Comparison of ENCODE assay signal across 26 cellular contexts in the genomic region with DNA sequence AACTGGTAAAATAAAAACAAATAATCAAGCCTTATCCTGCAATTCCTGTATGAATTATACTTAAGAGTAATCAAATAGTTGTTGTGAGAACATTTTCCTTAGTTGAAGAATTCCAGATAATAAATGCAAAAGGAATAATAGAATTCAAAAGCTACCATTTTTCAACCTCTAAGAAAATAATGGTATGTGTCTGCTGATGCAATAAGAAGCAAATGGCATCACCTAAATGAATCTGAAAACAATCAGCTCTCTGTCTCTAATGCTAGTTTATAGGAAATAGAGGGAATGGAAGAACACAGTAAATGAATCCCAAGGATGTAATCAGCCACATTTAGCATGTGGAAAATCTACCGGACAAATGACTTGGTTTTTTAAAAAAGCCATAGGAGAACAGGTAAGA.
A peak's percentile ranks its signal among the peaks of the same experiment; 100 is the strongest.
DNase-seq lines count a peak whose midpoint lies in the region; FAIRE-seq and TF ChIP-seq lines count a peak whose summit lies in the region.
"Had no signal": no experiment of that assay in that cellular context is flagged by ENCODE, and none has a peak within 500 bp of the region (broad histone marks: within the 10 kb centered on the region; RNA-seq: fewer than 3 reads in every experiment).

No MANE protein-coding gene starts in this region.

- H4K20me1 ChIP-seq in astrocyte (ENCODE audit: insufficient read depth, low read length), result no peaks in the 10 kb centered on the region
- H4K20me1 ChIP-seq: BLaER1 treated with 17β-estradiol and CSF1 and Interleukin-3, amounts not matched to agents 10 nM and 100 nM had no signal

- H3K9me3 ChIP-seq in astrocyte (ENCODE audit: insufficient read depth, low read depth, low read length), result no peaks in the 10 kb centered on the region
- H3K9me3 ChIP-seq: A549, BE2C had no signal

- no peak overlapping the region for H3K4me3 Mint-ChIP-seq in Calu3 (ENCODE audit: low read depth, unreplicated experiment)
- no peak overlapping the region for H3K4me3 Mint-ChIP-seq in astrocyte (ENCODE audit: unreplicated experiment)
- H3K4me3 Mint-ChIP-seq: CD14-positive monocyte; CD4-positive, alpha-beta T cell; CD8-positive, alpha-beta memory T cell; HFFc6 had no signal

- no peak for DNase-seq in Calu3
- DNase-seq in OCI-M1 (lab: John Stamatoyannopoulos, UW), result peak; percentile 60
- no peak for DNase-seq in astrocyte (ENCODE audit: low read depth)
- no peak for DNase-seq in ecto neural progenitor cell (ENCODE audit: low spot score)
- DNase-seq in stimulated activated CD4-positive, alpha-beta T cell treated with anti-CD3 and anti-CD28 coated beads, Interleukin-2, amount 100 ng/mL, for 48 hours, result no peak
- DNase-seq in NCI-H2227 treated with DMSO at 0.1 percent for 48 hours (lab: John Stamatoyannopoulos, UW), result no peak
- DNase-seq: 8988T; ACHN; AML-193; BE2C; CD4-positive, alpha-beta T cell; CD8-positive, alpha-beta memory T cell; COR-L47; DMS153; DND-41; GM23248; H7; HCEC 1CT; HFFc6 had no signal

- no peak for TF ChIP-seq CTCF in Calu3 (IDR thresholded peaks at IDR 0.05; ENCODE audit: unreplicated experiment)
- no peak for TF ChIP-seq CTCF in astrocyte (IDR thresholded peaks at IDR 0.05; ENCODE audit: insufficient read depth, low read depth, low read length)

- H3K27ac ChIP-seq in astrocyte (ENCODE audit: low read depth, low read length), result no peak overlapping the region
- H3K27ac ChIP-seq: A549; BLaER1 treated with 17β-estradiol and CSF1 and Interleukin-3, amounts not matched to agents 10 nM and 100 nM; GM23248 had no signal

- H3K79me2 ChIP-seq in astrocyte (ENCODE audit: insufficient read depth, low read length), result no peaks in the 10 kb centered on the region

- H3K27me3 Mint-ChIP-seq in Calu3 (ENCODE audit: unreplicated experiment) (peaks cover 6% of the 10 kb centered on the region), astrocyte (ENCODE audit: low read depth, unreplicated experiment) (peaks cover 3% of the 10 kb centered on the region)

- H2AFZ ChIP-seq in astrocyte (ENCODE audit: low read depth, low read length), result no peak overlapping the region
- H2AFZ ChIP-seq: GM23248 had no signal

- CTCF ChIA-PET in Calu3 (lab: Charles Lee), result no interaction called here

- no peaks in the 10 kb centered on the region for H3K27me3 ChIP-seq in astrocyte (ENCODE audit: insufficient read depth, low read length)
- H3K27me3 ChIP-seq: BE2C; BLaER1 treated with 17β-estradiol and CSF1 and Interleukin-3, amounts not matched to agents 10 nM and 100 nM had no signal

- no peak overlapping the region for H3K9ac ChIP-seq in astrocyte (ENCODE audit: low read length)
- H3K9ac ChIP-seq: BLaER1 treated with 17β-estradiol and CSF1 and Interleukin-3, amounts not matched to agents 10 nM and 100 nM; GM23248 had no signal

- BruUV-seq in Calu3 (replicated peaks; lab: Mats Ljungman, UMichigan), result no TSS peak

- H3K36me3 ChIP-seq in astrocyte (ENCODE audit: insufficient read depth, low read length), result no peaks in the 10 kb centered on the region
- H3K36me3 ChIP-seq: BE2C had no signal

- H3K36me3 Mint-ChIP-seq in Calu3 (ENCODE audit: insufficient read depth, unreplicated experiment), result no peaks in the 10 kb centered on the region
- H3K36me3 Mint-ChIP-seq in astrocyte (ENCODE audit: low read depth, unreplicated experiment), result no peaks in the 10 kb centered on the region
- H3K36me3 Mint-ChIP-seq: CD14-positive monocyte; CD8-positive, alpha-beta memory T cell had no signal

- peak overlapping the region; percentile 44 for H3K27ac Mint-ChIP-seq in Calu3 (ENCODE audit: unreplicated experiment)
- H3K27ac Mint-ChIP-seq in astrocyte (ENCODE audit: unreplicated experiment), result peak overlapping the region; percentile 2
- H3K27ac Mint-ChIP-seq: CD14-positive monocyte; CD4-positive, alpha-beta T cell; CD8-positive, alpha-beta memory T cell; HFFc6 had no signal

- H3K9me3 Mint-ChIP-seq in Calu3 (ENCODE audit: low read depth, unreplicated experiment), result peaks cover 7% of the 10 kb centered on the region
- no peaks in the 10 kb centered on the region for H3K9me3 Mint-ChIP-seq in astrocyte (ENCODE audit: unreplicated experiment)
- H3K9me3 Mint-ChIP-seq: CD4-positive, alpha-beta T cell had no signal

- no peaks in the 10 kb centered on the region for H3K4me1 ChIP-seq in astrocyte (ENCODE audit: insufficient read depth, low read length)
- H3K4me1 ChIP-seq: A549, BE2C had no signal

- H3K4me1 Mint-ChIP-seq in Calu3 (ENCODE audit: low read depth, unreplicated experiment) (no peaks in the 10 kb centered on the region), astrocyte (ENCODE audit: low read depth, unreplicated experiment) (no peaks in the 10 kb centered on the region)
- H3K4me1 Mint-ChIP-seq: CD14-positive monocyte; CD8-positive, alpha-beta memory T cell had no signal

- no peak overlapping the region for H3K4me3 ChIP-seq in astrocyte (ENCODE audit: insufficient read depth, low read depth, low read length)
- H3K4me3 ChIP-seq: A549; BLaER1 treated with 17β-estradiol and CSF1 and Interleukin-3, amounts not matched to agents 10 nM and 100 nM; GM23248 had no signal

- H3K4me2 ChIP-seq in astrocyte (ENCODE audit: low read length), result no peak overlapping the region
- H3K4me2 ChIP-seq: A549; BLaER1 treated with 17β-estradiol and CSF1 and Interleukin-3, amounts not matched to agents 10 nM and 100 nM had no signal

- no peak for FAIRE-seq in astrocyte (lab: Jason Lieb, UNC)
- FAIRE-seq: A549, G401.6, GM12892, GM19239, H1 had no signal

- intact Hi-C loops in Calu3 (cut with micrococcal nuclease; ENCODE audit: unreplicated experiment), result no loop called here
